In the genomic region with DNA sequence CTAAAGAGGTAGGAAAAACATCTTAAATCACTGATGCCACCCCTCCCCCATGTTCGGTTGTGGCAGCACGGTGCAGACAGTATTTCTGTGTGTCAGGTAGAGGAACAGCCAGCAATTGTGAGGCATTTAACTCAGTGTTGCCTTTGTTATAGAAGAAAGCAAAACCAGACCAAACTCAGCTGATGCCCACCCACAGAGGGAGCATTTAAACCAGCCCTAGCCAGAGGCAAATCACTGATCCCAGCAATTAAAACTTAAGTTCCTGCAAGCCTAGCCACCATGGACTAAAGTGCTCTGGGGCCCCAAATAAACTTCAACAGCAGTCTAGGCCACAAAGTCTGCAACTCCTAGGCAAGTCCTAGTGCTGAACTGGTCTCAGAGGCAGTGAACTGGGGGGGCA, we compare ENCODE assay signal across 2 cellular contexts.
TF ChIP-seq lines count a peak whose summit lies in the region.

No MANE protein-coding gene starts in this region.

TF ChIP-seq in H1, 55 proteins besides CTCF, POLR2A, EP300 and RAD21:
- TF ChIP-seq SIRT6 (IDR thresholded peaks at IDR 0.05; ENCODE audit: low read length) = no peak
- no peak for TF ChIP-seq SP4 (IDR thresholded peaks at IDR 0.05; ENCODE audit: low read length)
- no peak for TF ChIP-seq SUZ12 (IDR thresholded peaks at IDR 0.05; ENCODE audit: low read length)
- TF ChIP-seq FOSL1 (IDR thresholded peaks at IDR 0.05; ENCODE audit: insufficient read depth, low read depth, low read length) = no peak
- TF ChIP-seq YY1 (IDR thresholded peaks at IDR 0.05; ENCODE audit: low read depth, low read length) = no peak
- TF ChIP-seq BACH1 (IDR thresholded peaks at IDR 0.05; ENCODE audit: low read length) = no peak
- no peak for TF ChIP-seq MAFK (IDR thresholded peaks at IDR 0.05; ENCODE audit: low read depth, low read length)
- TF ChIP-seq, protein P1, sequence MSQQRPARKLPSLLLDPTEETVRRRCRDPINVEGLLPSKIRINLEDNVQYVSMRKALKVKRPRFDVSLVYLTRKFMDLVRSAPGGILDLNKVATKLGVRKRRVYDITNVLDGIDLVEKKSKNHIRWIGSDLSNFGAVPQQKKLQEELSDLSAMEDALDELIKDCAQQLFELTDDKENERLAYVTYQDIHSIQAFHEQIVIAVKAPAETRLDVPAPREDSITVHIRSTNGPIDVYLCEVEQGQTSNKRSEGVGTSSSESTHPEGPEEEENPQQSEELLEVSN (IDR thresholded peaks at IDR 0.05) = no peak
- TF ChIP-seq, protein P2, sequence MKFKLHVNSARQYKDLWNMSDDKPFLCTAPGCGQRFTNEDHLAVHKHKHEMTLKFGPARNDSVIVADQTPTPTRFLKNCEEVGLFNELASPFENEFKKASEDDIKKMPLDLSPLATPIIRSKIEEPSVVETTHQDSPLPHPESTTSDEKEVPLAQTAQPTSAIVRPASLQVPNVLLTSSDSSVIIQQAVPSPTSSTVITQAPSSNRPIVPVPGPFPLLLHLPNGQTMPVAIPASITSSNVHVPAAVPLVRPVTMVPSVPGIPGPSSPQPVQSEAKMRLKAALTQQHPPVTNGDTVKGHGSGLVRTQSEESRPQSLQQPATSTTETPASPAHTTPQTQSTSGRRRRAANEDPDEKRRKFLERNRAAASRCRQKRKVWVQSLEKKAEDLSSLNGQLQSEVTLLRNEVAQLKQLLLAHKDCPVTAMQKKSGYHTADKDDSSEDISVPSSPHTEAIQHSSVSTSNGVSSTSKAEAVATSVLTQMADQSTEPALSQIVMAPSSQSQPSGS (IDR thresholded peaks at IDR 0.05; ENCODE audit: low read length) = no peak
- no peak for TF ChIP-seq BRCA1 (IDR thresholded peaks at IDR 0.05; ENCODE audit: low read depth, low read length)
- TF ChIP-seq USF2 (IDR thresholded peaks at IDR 0.05; ENCODE audit: low read length) = no peak
- no peak for TF ChIP-seq SP1 (IDR thresholded peaks at IDR 0.05; ENCODE audit: low read depth, low read length)
- no peak for TF ChIP-seq RBBP5 (IDR thresholded peaks at IDR 0.05; ENCODE audit: borderline replicate concordance, low read depth, low read length)
- TF ChIP-seq HDAC6 (IDR thresholded peaks at IDR 0.05; ENCODE audit: low read depth, low read length) = no peak
- no peak for TF ChIP-seq SIX5 (IDR thresholded peaks at IDR 0.05; ENCODE audit: low read depth, low read length)

TF ChIP-seq in HepG2, 621 proteins besides CTCF, POLR2A, EP300 and RAD21:
- no peak for TF ChIP-seq EHMT2 (IDR thresholded peaks at IDR 0.05; ENCODE audit: borderline replicate concordance, low read depth, low read length)
- TF ChIP-seq NFYC (CRISPR knock-in tag; IDR thresholded peaks at IDR 0.05) = no peak
- no peak for TF ChIP-seq ONECUT2 (CRISPR knock-in tag; IDR thresholded peaks at IDR 0.05)
- TF ChIP-seq, protein P3, sequence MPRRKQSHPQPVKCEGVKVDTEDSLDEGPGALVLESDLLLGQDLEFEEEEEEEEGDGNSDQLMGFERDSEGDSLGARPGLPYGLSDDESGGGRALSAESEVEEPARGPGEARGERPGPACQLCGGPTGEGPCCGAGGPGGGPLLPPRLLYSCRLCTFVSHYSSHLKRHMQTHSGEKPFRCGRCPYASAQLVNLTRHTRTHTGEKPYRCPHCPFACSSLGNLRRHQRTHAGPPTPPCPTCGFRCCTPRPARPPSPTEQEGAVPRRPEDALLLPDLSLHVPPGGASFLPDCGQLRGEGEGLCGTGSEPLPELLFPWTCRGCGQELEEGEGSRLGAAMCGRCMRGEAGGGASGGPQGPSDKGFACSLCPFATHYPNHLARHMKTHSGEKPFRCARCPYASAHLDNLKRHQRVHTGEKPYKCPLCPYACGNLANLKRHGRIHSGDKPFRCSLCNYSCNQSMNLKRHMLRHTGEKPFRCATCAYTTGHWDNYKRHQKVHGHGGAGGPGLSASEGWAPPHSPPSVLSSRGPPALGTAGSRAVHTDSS (CRISPR knock-in tag; conservative IDR thresholded peaks at IDR 0.05) = no peak
- TF ChIP-seq, protein P4, sequence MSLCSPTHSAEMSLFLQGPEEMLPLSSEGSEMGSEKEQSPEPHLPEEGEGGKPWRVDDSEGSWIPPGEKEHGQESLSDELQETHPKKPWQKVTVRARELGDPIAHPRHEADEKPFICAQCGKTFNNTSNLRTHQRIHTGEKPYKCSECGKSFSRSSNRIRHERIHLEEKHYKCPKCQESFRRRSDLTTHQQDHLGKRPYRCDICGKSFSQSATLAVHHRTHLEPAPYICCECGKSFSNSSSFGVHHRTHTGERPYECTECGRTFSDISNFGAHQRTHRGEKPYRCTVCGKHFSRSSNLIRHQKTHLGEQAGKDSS (CRISPR knock-in tag; IDR thresholded peaks at IDR 0.05; ENCODE audit: borderline replicate concordance, low read depth) = no peak
- TF ChIP-seq MEIS1 (CRISPR knock-in tag; IDR thresholded peaks at IDR 0.05; ENCODE audit: borderline replicate concordance) = no peak
- TF ChIP-seq, protein P5, sequence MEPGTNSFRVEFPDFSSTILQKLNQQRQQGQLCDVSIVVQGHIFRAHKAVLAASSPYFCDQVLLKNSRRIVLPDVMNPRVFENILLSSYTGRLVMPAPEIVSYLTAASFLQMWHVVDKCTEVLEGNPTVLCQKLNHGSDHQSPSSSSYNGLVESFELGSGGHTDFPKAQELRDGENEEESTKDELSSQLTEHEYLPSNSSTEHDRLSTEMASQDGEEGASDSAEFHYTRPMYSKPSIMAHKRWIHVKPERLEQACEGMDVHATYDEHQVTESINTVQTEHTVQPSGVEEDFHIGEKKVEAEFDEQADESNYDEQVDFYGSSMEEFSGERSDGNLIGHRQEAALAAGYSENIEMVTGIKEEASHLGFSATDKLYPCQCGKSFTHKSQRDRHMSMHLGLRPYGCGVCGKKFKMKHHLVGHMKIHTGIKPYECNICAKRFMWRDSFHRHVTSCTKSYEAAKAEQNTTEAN (CRISPR knock-in tag; conservative IDR thresholded peaks at IDR 0.05) = no peak
- TF ChIP-seq, protein P6, sequence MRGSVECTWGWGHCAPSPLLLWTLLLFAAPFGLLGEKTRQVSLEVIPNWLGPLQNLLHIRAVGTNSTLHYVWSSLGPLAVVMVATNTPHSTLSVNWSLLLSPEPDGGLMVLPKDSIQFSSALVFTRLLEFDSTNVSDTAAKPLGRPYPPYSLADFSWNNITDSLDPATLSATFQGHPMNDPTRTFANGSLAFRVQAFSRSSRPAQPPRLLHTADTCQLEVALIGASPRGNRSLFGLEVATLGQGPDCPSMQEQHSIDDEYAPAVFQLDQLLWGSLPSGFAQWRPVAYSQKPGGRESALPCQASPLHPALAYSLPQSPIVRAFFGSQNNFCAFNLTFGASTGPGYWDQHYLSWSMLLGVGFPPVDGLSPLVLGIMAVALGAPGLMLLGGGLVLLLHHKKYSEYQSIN (CRISPR knock-in tag; IDR thresholded peaks at IDR 0.05; ENCODE audit: borderline replicate concordance) = no peak
- no peak for TF ChIP-seq FOSL2 (CRISPR knock-in tag; IDR thresholded peaks at IDR 0.05)
- TF ChIP-seq SOX5 (CRISPR knock-in tag; IDR thresholded peaks at IDR 0.05; ENCODE audit: borderline replicate concordance) = no peak
- no peak for TF ChIP-seq IKZF1 (IDR thresholded peaks at IDR 0.05)
- TF ChIP-seq ZNF839 (CRISPR knock-in tag; IDR thresholded peaks at IDR 0.05; ENCODE audit: borderline replicate concordance) = no peak
- no peak for TF ChIP-seq FOXO1 (CRISPR knock-in tag; IDR thresholded peaks at IDR 0.05)
- TF ChIP-seq HNRNPH1 (optimal IDR thresholded peaks at IDR 0.05; ENCODE audit: low read depth, low read length) = no peak
- no peak for TF ChIP-seq TEAD2 (CRISPR knock-in tag; IDR thresholded peaks at IDR 0.05)
- no peak for TF ChIP-seq DBP (CRISPR knock-in tag; IDR thresholded peaks at IDR 0.05; ENCODE audit: not compliant biosample characterization)
- no peak for TF ChIP-seq ERF (CRISPR knock-in tag; IDR thresholded peaks at IDR 0.05)
- TF ChIP-seq ZNF782 (CRISPR knock-in tag; IDR thresholded peaks at IDR 0.05; ENCODE audit: borderline replicate concordance) = no peak
- TF ChIP-seq SALL1 (CRISPR knock-in tag; IDR thresholded peaks at IDR 0.05) = no peak
